Comparison of ENCODE assay signal across 18 cellular contexts in genomic region chr20:34634392-34634791, GRCh38. TPM values are rescaled to one million over a fixed set of nuclear protein-coding genes. Genes with fewer than 3 reads are reported as not detected.
A peak's percentile ranks its signal among the peaks of the same experiment; 100 is the strongest.
DNase-seq lines count a peak whose midpoint lies in the region; ATAC-seq and TF ChIP-seq lines count a peak whose summit lies in the region.
"Had no signal": no experiment of that assay in that cellular context is flagged by ENCODE, and none has a peak within 500 bp of the region (broad histone marks: within the 10 kb centered on the region; RNA-seq: fewer than 3 reads in every experiment).

No MANE protein-coding gene starts in this region.

- H3K9me3 ChIP-seq in duodenal mucosa (ENCODE audit: control insufficient read depth in 1 of 2, low read length in 2 of 2) (no peaks in the 10 kb centered on the region), mucosa of descending colon (no peaks in the 10 kb centered on the region), transverse colon (no peaks in the 10 kb centered on the region), testis (no peaks in the 10 kb centered on the region), adrenal gland (replicated peaks in 1 of 3) (no peaks in the 10 kb centered on the region)

- 53 to 86% methylated on average over 3 of the region's 3 CpGs for WGBS in transverse colon (ENCODE audit: low coverage in 1 of 2), 2 donors
- WGBS in testis, 2 donors, result 85 to 88% methylated on average over 3 of the region's 3 CpGs
- WGBS in adrenal gland, 4 donors, result 69 to 80% (median 74%) methylated on average over 3 of the region's 3 CpGs

- H3K9ac ChIP-seq in duodenal mucosa (ENCODE audit: low read depth in 1 of 2, low read length in 2 of 2), result no peak overlapping the region

- TF ChIP-seq POLR2A in transverse colon (IDR thresholded peaks at IDR 0.05) (no peak), testis (IDR thresholded peaks at IDR 0.05) (no peak), adrenal gland (IDR thresholded peaks at IDR 0.05) (no peak)

- H3K27me3 ChIP-seq in duodenal mucosa (ENCODE audit: control insufficient read depth in 1 of 2, insufficient read depth in 2 of 2, low read length in 2 of 2) (no peaks in the 10 kb centered on the region), transverse colon (no peaks in the 10 kb centered on the region), testis (no peaks in the 10 kb centered on the region), adrenal gland (no peaks in the 10 kb centered on the region)

- in situ Hi-C loops in transverse colon (cut with MboI; ENCODE audit: low pct_ligation_motif_present in 1 of 4, low pct_unique_long_range_greater_than_20kb in 1 of 4, low sequenced_read_pairs in 3 of 4), result no loop called here

- no peak for TF ChIP-seq CTCF in mucosa of descending colon (IDR thresholded peaks at IDR 0.05)
- no peak for TF ChIP-seq CTCF in transverse colon (IDR thresholded peaks at IDR 0.05)
- TF ChIP-seq CTCF in testis (IDR thresholded peaks at IDR 0.05), result no peak
- TF ChIP-seq CTCF in adrenal gland (IDR thresholded peaks at IDR 0.05), result no peak

- H3K4me1 ChIP-seq in duodenal mucosa (ENCODE audit: control insufficient read depth in 1 of 2, insufficient read depth in 2 of 2, low read length in 2 of 2), result peaks cover 29 to 44% of the 10 kb centered on the region in 2 donors
- H3K4me1 ChIP-seq in mucosa of descending colon (ENCODE audit: low read depth), result peaks cover 31% of the 10 kb centered on the region
- peaks cover 8 to 73% (median 42%) of the 10 kb centered on the region in 4 donors for H3K4me1 ChIP-seq in transverse colon
- H3K4me1 ChIP-seq in testis, result no peaks in the 10 kb centered on the region
- peaks cover 0 to 17% of the 10 kb centered on the region in 2 donors for H3K4me1 ChIP-seq in adrenal gland (replicated peaks in 1 of 2)

- peak; percentile 55 for ATAC-seq in mucosa of descending colon

- H3K27ac ChIP-seq in duodenal mucosa (ENCODE audit: low read depth, low read length) (peak overlapping the region; percentile 28), transverse colon (peak overlapping the region; percentile 70 to 85 (median 78)), testis (no peak overlapping the region), adrenal gland (no peak overlapping the region)
- H3K27ac ChIP-seq: PC-9 had no signal

- H3K4me3 ChIP-seq in duodenal mucosa (ENCODE audit: low read depth in 1 of 2, low read length in 2 of 2) (no peak overlapping the region), mucosa of descending colon (no peak overlapping the region), transverse colon (no peak overlapping the region), testis (no peak overlapping the region), adrenal gland (no peak overlapping the region)
- H3K4me3 ChIP-seq: PC-9 had no signal

- H3K36me3 ChIP-seq in duodenal mucosa (ENCODE audit: control insufficient read depth in 1 of 2, insufficient read depth in 2 of 2, low read length in 2 of 2), result peaks cover 0 to 2% of the 10 kb centered on the region in 2 donors
- no peaks in the 10 kb centered on the region for H3K36me3 ChIP-seq in mucosa of descending colon (ENCODE audit: low read depth)
- H3K36me3 ChIP-seq in transverse colon, result no peaks in the 10 kb centered on the region
- H3K36me3 ChIP-seq in testis (ENCODE audit: low read depth, missing control alignments), result no peaks in the 10 kb centered on the region
- H3K36me3 ChIP-seq in adrenal gland (replicated peaks in 1 of 2), result peaks cover 0 to 7% of the 10 kb centered on the region in 2 donors

- intact Hi-C loops in mucosa of descending colon (cut with DNase I, micrococcal nuclease) (no loop called here), transverse colon (cut with DNase I; ENCODE audit: low total_unique reads) (no loop called here), testis (cut with DNase I; ENCODE audit: low total_unique reads) (no loop called here), adrenal gland (cut with DNase I) (no loop called here)

- no peak for TF ChIP-seq EP300 in transverse colon (IDR thresholded peaks at IDR 0.05; ENCODE audit: low read depth)

- DNase-seq in NOMO-1 treated with DMSO at 0.1 percent for 48 hours (lab: John Stamatoyannopoulos, UW; ENCODE audit: unreplicated experiment), result peak; percentile 55
- no peak for DNase-seq in mucosa of descending colon
- no peak for DNase-seq in transverse colon
- no peak for DNase-seq in DMS 273 treated with DMSO at 0.1 percent for 48 hours (lab: John Stamatoyannopoulos, UW)
- DNase-seq in testis, result no peak
- DNase-seq in adrenal gland, result no peak
- DNase-seq: ACHN; CD4-positive, CD25-positive, alpha-beta regulatory T cell; DND-41; GDM1; HCEC 1CT; NCI-H1436 treated with DMSO at 0.1 percent for 48 hours; NCI-H345; NCI-H526 treated with DMSO at 0.1 percent for 48 hours; NK-92 treated with Interleukin-12 subunit alpha and Interleukin-12 subunit beta, amount 100 ng/mL, for 24 hours; PC-9; Right ventricle myocardium superior had no signal

RNA-seq across cellular contexts. Expression of gene PIGU, which starts 42.5 kb away (rescaled TPM):
- total RNA-seq in mucosa of descending colon (10 to 100 TPM; 14.4 to 26.3 (median 24.3) TPM), transverse colon (10 to 100 TPM in 3 of 4 donors, 1 to 10 TPM in 1; 4.1 to 28.7 (median 16.8) TPM), testis (10 to 100 TPM; 35.0 to 35.7 TPM), adrenal gland (10 to 100 TPM; 19.6 to 33.7 (median 22.1) TPM)
- polyA plus RNA-seq in testis (ENCODE audit: insufficient read depth, low read depth, low replicate concordance) (48.9 TPM), adrenal gland (10 to 100 TPM; 16.8 to 64.1 (median 25.7) TPM)

Comparison
In these comparisons a context has a peak if more than half of its experiments do, and no peak if none do; other contexts are left out.
1. H3K27ac ChIP-seq: peak in duodenal mucosa (single experiment) and transverse colon (4 of 4); none in testis (0 of 2) and adrenal gland (0 of 5).